ENCODE assay signal across 14 cellular contexts in genomic region chr5:157343842-157344790, GRCh38.
DNase-seq lines count a peak whose midpoint lies in the region; ATAC-seq and TF ChIP-seq lines count a peak whose summit lies in the region.
"Had no signal": no experiment of that assay in that cellular context is flagged by ENCODE, and none has a peak within 500 bp of the region (broad histone marks: within the 10 kb centered on the region; RNA-seq: fewer than 3 reads in every experiment).

No MANE protein-coding gene starts in this region.

- no peaks in the 10 kb centered on the region for H3K36me3 ChIP-seq in skeletal muscle tissue (ENCODE audit: control insufficient read depth in 3 of 3, insufficient read depth in 3 of 3, low read length in 3 of 3)
- H3K36me3 ChIP-seq in hepatocyte (replicated peaks; ENCODE audit: insufficient read depth, low read depth) = no peaks in the 10 kb centered on the region
- H3K36me3 ChIP-seq: pancreas, vagina had no signal

- peaks cover 62% of the 10 kb centered on the region for H3K4me1 Mint-ChIP-seq in activated T-cell treated with anti-CD3 and anti-CD28 coated beads, Interleukin-2, amount 50 U/mL, for 24 hours (ENCODE audit: low read depth)
- no peaks in the 10 kb centered on the region for H3K4me1 Mint-ChIP-seq in activated B cell treated with CpG ODN at 0.5 μM for 24 hours

- no peak for DNase-seq in activated T-cell treated with anti-CD3 and anti-CD28 coated beads, Interleukin-2, amount 50 U/mL, for 24 hours
- DNase-seq in activated T-cell treated with anti-CD3 and anti-CD28 coated beads, Interleukin-2, amount 50 U/mL, for 1 hour = no peak
- DNase-seq in activated B cell treated with CpG ODN at 0.5 μM for 24 hours (no peak), fibroblast of gingiva (ENCODE audit: low read depth) (peak; percentile 45), hepatocyte (ENCODE audit: low spot score) (no peak)
- DNase-seq in effector CD8-positive, alpha-beta T cell (lab: John Stamatoyannopoulos, UW) = no peak
- DNase-seq: amniotic stem cell, erythroblast, Kasumi-1, NCI-H345, pancreas had no signal

- H3K4me3 ChIP-seq in skeletal muscle tissue (ENCODE audit: low read length in 3 of 3) (no peak overlapping the region), hepatocyte (no peak overlapping the region)
- H3K4me3 ChIP-seq: pancreas, vagina had no signal

- CTCF ChIA-PET in activated B cell treated with CpG ODN at 0.5 μM for 24 hours (lab: Charles Lee) = interaction anchor here (1.2 to 3.2 kb wide), 7 partner anchors 10 to 399 kb away, joined by 4 to 18 read pairs (median 8); partner anchors contain the start of gene LSM11

- no peaks in the 10 kb centered on the region for H3K9me3 Mint-ChIP-seq in activated T-cell treated with anti-CD3 and anti-CD28 coated beads, Interleukin-2, amount 50 U/mL, for 24 hours
- H3K9me3 Mint-ChIP-seq in activated B cell treated with CpG ODN at 0.5 μM for 24 hours = no peaks in the 10 kb centered on the region

- no peaks in the 10 kb centered on the region for H4K20me1 ChIP-seq in hepatocyte (ENCODE audit: insufficient read depth, poor library complexity, severe bottlenecking)

- ATAC-seq in activated B cell treated with CpG ODN at 0.5 μM for 24 hours (ENCODE audit: low read depth) (no peak), HG02571 (IDR thresholded peaks at IDR 0.05; ENCODE audit: unreplicated experiment) (no peak)

- H3K27ac ChIP-seq in skeletal muscle tissue (ENCODE audit: low read depth, low read length) (peak overlapping the region; percentile 16), hepatocyte (no peak overlapping the region)
- H3K27ac ChIP-seq: pancreas, vagina had no signal

- intact Hi-C loops in activated B cell treated with CpG ODN at 0.5 μM for 24 hours (cut with micrococcal nuclease) = loop anchor here (1.0 to 5.0 kb wide), 3 partner anchors 133 to 399 kb away; partner anchors contain the start of gene LSM11

- no peak for TF ChIP-seq CTCF in activated B cell treated with CpG ODN at 0.5 μM for 24 hours (IDR thresholded peaks at IDR 0.05)
- no peak for TF ChIP-seq CTCF in hepatocyte (IDR thresholded peaks at IDR 0.05; ENCODE audit: poor library complexity)

- no peaks in the 10 kb centered on the region for H3K27me3 Mint-ChIP-seq in activated T-cell treated with anti-CD3 and anti-CD28 coated beads, Interleukin-2, amount 50 U/mL, for 24 hours
- H3K27me3 Mint-ChIP-seq in activated B cell treated with CpG ODN at 0.5 μM for 24 hours = no peaks in the 10 kb centered on the region

- H2AFZ ChIP-seq in hepatocyte = no peak overlapping the region

- no peak overlapping the region for H3K4me2 ChIP-seq in hepatocyte

- H3K4me3 Mint-ChIP-seq in activated T-cell treated with anti-CD3 and anti-CD28 coated beads, Interleukin-2, amount 50 U/mL, for 24 hours = peak overlapping the region; percentile 46
- H3K4me3 Mint-ChIP-seq in activated B cell treated with CpG ODN at 0.5 μM for 24 hours = no peak overlapping the region

- H3K9me3 ChIP-seq in skeletal muscle tissue (ENCODE audit: control insufficient read depth in 3 of 3, low read length in 3 of 3) (no peaks in the 10 kb centered on the region), hepatocyte (ENCODE audit: low read depth) (no peaks in the 10 kb centered on the region)
- H3K9me3 ChIP-seq: pancreas, vagina had no signal

- peaks cover 96% of the 10 kb centered on the region for H3K36me3 Mint-ChIP-seq in activated T-cell treated with anti-CD3 and anti-CD28 coated beads, Interleukin-2, amount 50 U/mL, for 24 hours (ENCODE audit: low read depth)
- peaks cover 95% of the 10 kb centered on the region for H3K36me3 Mint-ChIP-seq in activated B cell treated with CpG ODN at 0.5 μM for 24 hours (ENCODE audit: low read depth)

- WGBS in hepatocyte (ENCODE audit: low lambda C conversion rate, missing lambda C conversion rate) = 94% methylated on average over 14 of the region's 14 CpGs

- peaks cover 5 to 6% (median 6%) of the 10 kb centered on the region in 3 donors for H3K4me1 ChIP-seq in skeletal muscle tissue (ENCODE audit: control insufficient read depth in 3 of 3, insufficient read depth in 3 of 3, low read length in 3 of 3)
- no peaks in the 10 kb centered on the region for H3K4me1 ChIP-seq in hepatocyte (ENCODE audit: insufficient read depth)
- H3K4me1 ChIP-seq: pancreas, vagina had no signal

- no peaks in the 10 kb centered on the region for H3K9me2 ChIP-seq in hepatocyte (replicated peaks; ENCODE audit: insufficient read depth)

- POLR2A ChIA-PET in activated B cell treated with CpG ODN at 0.5 μM for 24 hours (lab: Charles Lee) = interaction anchor here (0.6 kb wide), 1 partner anchor 33 kb away, joined by 4 read pairs; no protein-coding TSS in a partner anchor

- H3K9ac ChIP-seq in skeletal muscle tissue (ENCODE audit: low read depth in 1 of 3, low read length in 3 of 3) = peak overlapping the region in 1 of 3 donors; percentile 17

- H3K27me3 ChIP-seq in skeletal muscle tissue (ENCODE audit: control insufficient read depth in 3 of 3, insufficient read depth in 3 of 3, low read length in 3 of 3) = no peaks in the 10 kb centered on the region
- no peaks in the 10 kb centered on the region for H3K27me3 ChIP-seq in hepatocyte
- H3K27me3 ChIP-seq: pancreas, vagina had no signal

- peak overlapping the region; percentile 93 for H3K27ac Mint-ChIP-seq in activated T-cell treated with anti-CD3 and anti-CD28 coated beads, Interleukin-2, amount 50 U/mL, for 24 hours
- H3K27ac Mint-ChIP-seq in activated B cell treated with CpG ODN at 0.5 μM for 24 hours = peak overlapping the region; percentile 46

- no peaks in the 10 kb centered on the region for H3K79me2 ChIP-seq in hepatocyte
